Comparison of ENCODE assay signal across 10 cellular contexts in genomic region chr9:6552033-6552737, GRCh38.
DNase-seq lines count a peak whose midpoint lies in the region; ATAC-seq and TF ChIP-seq lines count a peak whose summit lies in the region.
"Had no signal": no experiment of that assay in that cellular context is flagged by ENCODE, and none has a peak within 500 bp of the region (broad histone marks: within the 10 kb centered on the region; RNA-seq: fewer than 3 reads in every experiment).

No MANE protein-coding gene starts in this region.

- H3K36me3 Mint-ChIP-seq in endothelial cell (ENCODE audit: low read depth, unreplicated experiment) = peaks cover 9% of the 10 kb centered on the region
- H3K36me3 Mint-ChIP-seq in stimulated activated effector memory CD8-positive, alpha-beta T cell treated with anti-CD3 and anti-CD28 coated beads, Interleukin-12 subunit alpha, Interleukin-12 subunit beta, amount 100 ng/mL, for 72 hours = no peaks in the 10 kb centered on the region

- H4K20me1 ChIP-seq in Karpas-422 (ENCODE audit: insufficient read depth, low read depth, low read length) = no peaks in the 10 kb centered on the region

- no peak overlapping the region for H3K27ac Mint-ChIP-seq in endothelial cell (ENCODE audit: unreplicated experiment)
- H3K27ac Mint-ChIP-seq in stimulated activated effector memory CD8-positive, alpha-beta T cell treated with anti-CD3 and anti-CD28 coated beads, Interleukin-12 subunit alpha, Interleukin-12 subunit beta, amount 100 ng/mL, for 72 hours = no peak overlapping the region
- H3K27ac Mint-ChIP-seq: T-helper 1 cell treated with Interleukin-12 subunit alpha and Interleukin-12 subunit beta and Interleukin-4 antibody, amounts not matched to agents 30 μg/mL and 1 μg/mL, for 36 hours had no signal

- H3K27me3 ChIP-seq in BJ (ENCODE audit: control insufficient read depth, insufficient read depth, low read length) (no peaks in the 10 kb centered on the region), Karpas-422 (ENCODE audit: low read length) (no peaks in the 10 kb centered on the region)

- no peak overlapping the region for H3K4me2 ChIP-seq in Karpas-422 (ENCODE audit: low read depth, low read length, poor library complexity, severe bottlenecking)

- H3K79me2 ChIP-seq in Karpas-422 (ENCODE audit: low read length) = no peaks in the 10 kb centered on the region

- H3K9me3 Mint-ChIP-seq in endothelial cell (ENCODE audit: unreplicated experiment) = no peaks in the 10 kb centered on the region
- H3K9me3 Mint-ChIP-seq in stimulated activated effector memory CD8-positive, alpha-beta T cell treated with anti-CD3 and anti-CD28 coated beads, Interleukin-12 subunit alpha, Interleukin-12 subunit beta, amount 100 ng/mL, for 72 hours = no peaks in the 10 kb centered on the region
- H3K9me3 Mint-ChIP-seq: T-helper 1 cell treated with Interleukin-12 subunit alpha and Interleukin-12 subunit beta and Interleukin-4 antibody, amounts not matched to agents 30 μg/mL and 1 μg/mL, for 36 hours had no signal

- peaks cover 3% of the 10 kb centered on the region for H3K27me3 Mint-ChIP-seq in endothelial cell (ENCODE audit: unreplicated experiment)

- no peak overlapping the region for H3K9ac ChIP-seq in Karpas-422 (ENCODE audit: low read length)

- H3K4me3 Mint-ChIP-seq in endothelial cell (ENCODE audit: unreplicated experiment) = no peak overlapping the region
- no peak overlapping the region for H3K4me3 Mint-ChIP-seq in stimulated activated effector memory CD8-positive, alpha-beta T cell treated with anti-CD3 and anti-CD28 coated beads, Interleukin-12 subunit alpha, Interleukin-12 subunit beta, amount 100 ng/mL, for 72 hours
- H3K4me3 Mint-ChIP-seq: T-helper 1 cell treated with Interleukin-12 subunit alpha and Interleukin-12 subunit beta and Interleukin-4 antibody, amounts not matched to agents 30 μg/mL and 1 μg/mL, for 36 hours had no signal

- DNase-seq in BJ (ENCODE audit: low read depth) (peak; percentile 4), Karpas-422 (peak; percentile 25), foreskin melanocyte (peak; percentile 59), endothelial cell (ENCODE audit: low spot score) (no peak), Right ventricle myocardium inferior (ENCODE audit: missing footprints) (no peak)
- no peak for DNase-seq in stimulated activated effector memory CD8-positive, alpha-beta T cell treated with anti-CD3 and anti-CD28 coated beads, Interleukin-12 subunit alpha, Interleukin-12 subunit beta, amount 100 ng/mL, for 72 hours (ENCODE audit: low spot score in 2 of 2)
- DNase-seq: left ventricle myocardium superior had no signal

- H3K36me3 ChIP-seq in BJ (ENCODE audit: control insufficient read depth, insufficient read depth, low read length) (no peaks in the 10 kb centered on the region), Karpas-422 (ENCODE audit: insufficient read depth, low read length) (no peaks in the 10 kb centered on the region)

- ATAC-seq in SK-N-SH treated with all-trans-retinoic acid at 6 μM for 48 hours = peak; percentile 63
- ATAC-seq in Right ventricle myocardium inferior = no peak
- ATAC-seq in stimulated activated effector memory CD8-positive, alpha-beta T cell treated with anti-CD3 and anti-CD28 coated beads, Interleukin-12 subunit alpha, Interleukin-12 subunit beta, amount 100 ng/mL, for 72 hours = no peak
- ATAC-seq in HG03571 (IDR thresholded peaks at IDR 0.05; ENCODE audit: unreplicated experiment) = no peak
- ATAC-seq: left ventricle myocardium superior had no signal

- no peaks in the 10 kb centered on the region for H3K9me2 ChIP-seq in Karpas-422 (replicated peaks; ENCODE audit: insufficient read depth, low read length)

- POLR2A ChIA-PET in BJ (lab: Charles Lee) = no interaction called here

- no peak overlapping the region for H3K27ac ChIP-seq in Karpas-422 (ENCODE audit: low read length)

- no peaks in the 10 kb centered on the region for H3K4me1 ChIP-seq in Karpas-422 (ENCODE audit: low read length)

- H3K4me1 Mint-ChIP-seq in endothelial cell (ENCODE audit: unreplicated experiment) = peaks cover 14% of the 10 kb centered on the region
- H3K4me1 Mint-ChIP-seq in stimulated activated effector memory CD8-positive, alpha-beta T cell treated with anti-CD3 and anti-CD28 coated beads, Interleukin-12 subunit alpha, Interleukin-12 subunit beta, amount 100 ng/mL, for 72 hours = no peaks in the 10 kb centered on the region

- no peaks in the 10 kb centered on the region for H3K9me3 ChIP-seq in Karpas-422 (ENCODE audit: low read length)

- no peak overlapping the region for H3K4me3 ChIP-seq in BJ (ENCODE audit: low read depth, low read length)
- no peak overlapping the region for H3K4me3 ChIP-seq in Karpas-422 (ENCODE audit: low read length)

- peak; percentile 35 for TF ChIP-seq CTCF in BJ (IDR thresholded peaks at IDR 0.05; ENCODE audit: insufficient read depth, low read depth, low read length)
- TF ChIP-seq CTCF in endothelial cell (IDR thresholded peaks at IDR 0.05; ENCODE audit: unreplicated experiment) = no peak

- H2AFZ ChIP-seq in Karpas-422 (ENCODE audit: low read length) = no peak overlapping the region

- CTCF ChIA-PET in BJ (lab: Yijun Ruan, JAX) = interaction anchor here (1.8 to 1.9 kb wide), 3 partner anchors 9 to 13 kb away, joined by 9 read pairs; no protein-coding TSS in a partner anchor

- intact Hi-C loops in Right ventricle myocardium inferior (cut with DNase I) = no loop called here

TF ChIP-seq in SK-N-SH treated with all-trans-retinoic acid at 6 μM for 48 hours, 23 proteins besides CTCF, POLR2A, EP300 and RAD21:
- TF ChIP-seq CSRNP3 (CRISPR knock-in tag; IDR thresholded peaks at IDR 0.05) (no peak), ZNF8 (CRISPR knock-in tag; IDR thresholded peaks at IDR 0.05) (no peak)

Comparison
In these comparisons a context has a peak if more than half of its experiments do, and no peak if none do; other contexts are left out.
1. DNase-seq: peak in BJ (single experiment), Karpas-422 (single experiment) and foreskin melanocyte (single experiment); none in endothelial cell (single experiment), Right ventricle myocardium inferior (single experiment) and stimulated activated effector memory CD8-positive, alpha-beta T cell treated with anti-CD3 and anti-CD28 coated beads, Interleukin-12 subunit alpha, Interleukin-12 subunit beta, amount 100 ng/mL, for 72 hours (0 of 2).